In the genomic region with DNA sequence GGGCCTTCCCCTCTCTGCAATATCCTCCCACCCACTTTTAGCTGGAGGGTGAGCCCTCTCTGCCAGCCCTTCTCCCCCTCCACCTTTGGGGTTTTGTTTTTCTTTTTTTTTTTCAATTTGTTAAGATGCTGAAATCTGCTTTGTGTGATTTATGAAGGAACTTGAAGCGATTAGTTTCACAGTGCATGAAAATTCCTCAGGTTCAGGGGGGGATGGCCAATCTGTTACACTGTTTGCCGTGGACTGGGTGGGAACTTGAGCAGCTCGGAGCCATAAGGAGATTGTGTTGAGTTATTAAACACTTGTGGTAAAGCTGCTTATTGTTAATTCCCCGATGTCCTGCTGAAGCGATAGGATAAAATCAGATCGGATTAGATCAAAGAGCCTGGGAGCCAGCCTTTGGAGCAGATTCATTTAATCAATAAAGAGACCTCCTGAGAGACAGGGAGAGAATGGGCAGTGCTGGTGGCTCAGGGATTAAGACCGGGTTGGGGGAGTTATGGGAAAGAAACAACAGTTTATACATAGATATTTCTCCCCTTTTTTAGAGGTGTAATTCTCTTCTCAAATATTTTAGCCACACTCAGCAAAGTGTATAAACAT, we compare ENCODE assay signal across 12 cellular contexts.
DNase-seq lines count a peak whose midpoint lies in the region; ATAC-seq, FAIRE-seq and TF ChIP-seq lines count a peak whose summit lies in the region.
"Had no signal": no experiment of that assay in that cellular context is flagged by ENCODE, and none has a peak within 500 bp of the region (broad histone marks: within the 10 kb centered on the region; RNA-seq: fewer than 3 reads in every experiment).

No MANE protein-coding gene starts in this region.

- DNase-seq in NCI-H524 (lab: John Stamatoyannopoulos, UW) (peak; percentile 73 to 86), astrocyte (ENCODE audit: low read depth) (peak; percentile 36), kidney glomerular epithelial cell (lab: John Stamatoyannopoulos, UW) (peak; percentile 36), retinal pigment epithelial cell (ENCODE audit: low read depth) (peak; percentile 92), H7 (no peak), psoas muscle (no peak), frontal cortex (ENCODE audit: low spot score in 2 of 2) (no peak)
- DNase-seq in stimulated activated CD8-positive, alpha-beta memory T cell treated with anti-CD3 and anti-CD28 coated beads, Interleukin-4, amount 100 ng/mL, for 48 hours, result no peak
- DNase-seq: DMS79 treated with DMSO at 0.1 percent for 48 hours, NCI-H1417 treated with DMSO at 0.1 percent for 48 hours, NCI-H2029 had no signal

- no peaks in the 10 kb centered on the region for H3K9me3 Mint-ChIP-seq in astrocyte (ENCODE audit: unreplicated experiment)

- no peak overlapping the region for H3K4me3 Mint-ChIP-seq in astrocyte (ENCODE audit: unreplicated experiment)

- no peaks in the 10 kb centered on the region for H3K36me3 ChIP-seq in astrocyte (ENCODE audit: insufficient read depth, low read length)
- H3K36me3 ChIP-seq in H7 (replicated peaks; ENCODE audit: control insufficient read depth, insufficient read depth, low read length), result no peaks in the 10 kb centered on the region
- H3K36me3 ChIP-seq in psoas muscle (ENCODE audit: insufficient read depth in 1 of 2, low read depth in 1 of 2), result no peaks in the 10 kb centered on the region

- H3K79me2 ChIP-seq in astrocyte (ENCODE audit: insufficient read depth, low read length), result no peaks in the 10 kb centered on the region

- no peak overlapping the region for H3K27ac Mint-ChIP-seq in astrocyte (ENCODE audit: unreplicated experiment)
- H3K27ac Mint-ChIP-seq: CD4-positive, alpha-beta memory T cell had no signal

- H4K20me1 ChIP-seq in astrocyte (ENCODE audit: insufficient read depth, low read length), result no peaks in the 10 kb centered on the region

- H3K4me3 ChIP-seq in astrocyte (ENCODE audit: insufficient read depth, low read depth, low read length) (no peak overlapping the region), retinal pigment epithelial cell (ENCODE audit: low read length) (no peak overlapping the region), H7 (ENCODE audit: insufficient read depth, low read depth, low read length) (no peak overlapping the region), psoas muscle (no peak overlapping the region)

- peak overlapping the region; percentile 13 for H3K9ac ChIP-seq in astrocyte (ENCODE audit: low read length)

- intact Hi-C loops in psoas muscle (cut with DNase I), result no loop called here

- H3K27me3 ChIP-seq in astrocyte (ENCODE audit: insufficient read depth, low read length), result peaks cover 8% of the 10 kb centered on the region
- H3K27me3 ChIP-seq in H7 (ENCODE audit: control insufficient read depth, insufficient read depth, low read length), result no peaks in the 10 kb centered on the region
- H3K27me3 ChIP-seq in psoas muscle (ENCODE audit: insufficient read depth in 3 of 3, low read length in 2 of 3), result no peaks in the 10 kb centered on the region

- H3K4me1 ChIP-seq in astrocyte (ENCODE audit: insufficient read depth, low read length) (peaks cover 55% of the 10 kb centered on the region), psoas muscle (no peaks in the 10 kb centered on the region)

- peaks cover 4% of the 10 kb centered on the region for H3K27me3 Mint-ChIP-seq in astrocyte (ENCODE audit: low read depth, unreplicated experiment)
- H3K27me3 Mint-ChIP-seq: CD4-positive, alpha-beta memory T cell had no signal

- H3K4me2 ChIP-seq in astrocyte (ENCODE audit: low read length), result peak overlapping the region; percentile 36

- peaks cover 30% of the 10 kb centered on the region for H3K4me1 Mint-ChIP-seq in astrocyte (ENCODE audit: low read depth, unreplicated experiment)

- TF ChIP-seq CTCF in astrocyte (IDR thresholded peaks at IDR 0.05; ENCODE audit: insufficient read depth, low read depth, low read length), result no peak
- no peak for TF ChIP-seq CTCF in retinal pigment epithelial cell (conservative IDR thresholded peaks at IDR 0.05; ENCODE audit: low read depth, low read length)
- no peak for TF ChIP-seq CTCF in psoas muscle (IDR thresholded peaks at IDR 0.05)

- H3K27ac ChIP-seq in astrocyte (ENCODE audit: low read depth, low read length), result no peak overlapping the region
- H3K27ac ChIP-seq in psoas muscle, result no peak overlapping the region

- ATAC-seq in psoas muscle, result no peak

- FAIRE-seq in astrocyte (lab: Jason Lieb, UNC) (no peak), frontal cortex (lab: Jason Lieb, UNC) (no peak)

- WGBS in psoas muscle, 3 donors, result 86 to 89% (median 89%) methylated on average over 7 of the region's 7 CpGs

- no peaks in the 10 kb centered on the region for H3K9me3 ChIP-seq in astrocyte (ENCODE audit: insufficient read depth, low read depth, low read length)
- no peaks in the 10 kb centered on the region for H3K9me3 ChIP-seq in psoas muscle

- H2AFZ ChIP-seq in astrocyte (ENCODE audit: low read depth, low read length), result no peak overlapping the region

- H3K36me3 Mint-ChIP-seq in astrocyte (ENCODE audit: low read depth, unreplicated experiment), result no peaks in the 10 kb centered on the region
- H3K36me3 Mint-ChIP-seq: CD4-positive, alpha-beta memory T cell had no signal

Comparison
In these comparisons a context has a peak if more than half of its experiments do, and no peak if none do; other contexts are left out.
1. DNase-seq: peak in NCI-H524 (2 of 2), astrocyte (single experiment), kidney glomerular epithelial cell (single experiment) and retinal pigment epithelial cell (single experiment); none in H7 (single experiment), psoas muscle (0 of 2), frontal cortex (0 of 2) and stimulated activated CD8-positive, alpha-beta memory T cell treated with anti-CD3 and anti-CD28 coated beads, Interleukin-4, amount 100 ng/mL, for 48 hours (single experiment).